8 cellular contexts compared by ENCODE assay signal in genomic region chr20:45909817-45910669, GRCh38. TPM values are rescaled to one million over a fixed set of nuclear protein-coding genes. Genes with fewer than 3 reads are reported as not detected.
DNase-seq lines count a peak whose midpoint lies in the region; ATAC-seq and TF ChIP-seq lines count a peak whose summit lies in the region.

No MANE protein-coding gene starts in this region.

- H3K4me1 ChIP-seq in breast epithelium (no peaks in the 10 kb centered on the region), tibial artery (peaks cover 0 to 20% (median 20%) of the 10 kb centered on the region in 4 donors), colonic mucosa (peaks cover 7% of the 10 kb centered on the region), PC-3 (ENCODE audit: insufficient read depth, low read length) (peaks cover 23% of the 10 kb centered on the region)

- H3K4me3 Mint-ChIP-seq in MCF 10A (ENCODE audit: unreplicated experiment) (no peak overlapping the region), immature natural killer cell (peak overlapping the region; percentile 73 to 91 (median 78))
- peak overlapping the region; percentile 66 for H3K4me3 Mint-ChIP-seq in activated T-helper 17 cell treated with anti-CD3 and anti-CD28 coated beads, Interleukin-2, amount 50 U/mL, for 72 hours

- H3K27ac Mint-ChIP-seq in MCF 10A (ENCODE audit: low read depth, unreplicated experiment): no peak overlapping the region
- H3K27ac Mint-ChIP-seq in activated T-helper 17 cell treated with anti-CD3 and anti-CD28 coated beads, Interleukin-2, amount 50 U/mL, for 72 hours: peak overlapping the region; percentile 55
- H3K27ac Mint-ChIP-seq in immature natural killer cell: peak overlapping the region; percentile 58 to 91 (median 78)

- peaks cover 4% of the 10 kb centered on the region for H3F3A ChIP-seq in PC-3 (ENCODE audit: low read length, unreplicated experiment)

- no peaks in the 10 kb centered on the region for H3K9me3 ChIP-seq in breast epithelium
- no peaks in the 10 kb centered on the region for H3K9me3 ChIP-seq in tibial artery
- H3K9me3 ChIP-seq in colonic mucosa: no peaks in the 10 kb centered on the region
- H3K9me3 ChIP-seq in PC-3 (ENCODE audit: low read length): no peaks in the 10 kb centered on the region

- peak overlapping the region; percentile 48 to 50 for H3K27ac ChIP-seq in breast epithelium
- peak overlapping the region in 1 of 2 donors; percentile 38 for H3K27ac ChIP-seq in tibial artery
- no peak overlapping the region for H3K27ac ChIP-seq in colonic mucosa
- H3K27ac ChIP-seq in PC-3 (ENCODE audit: low read length): no peak overlapping the region

- H3K4me1 Mint-ChIP-seq in MCF 10A (ENCODE audit: insufficient read depth, unreplicated experiment) (peaks cover 14% of the 10 kb centered on the region), immature natural killer cell (peaks cover 13 to 16% of the 10 kb centered on the region in 2 donors)
- peaks cover 7% of the 10 kb centered on the region for H3K4me1 Mint-ChIP-seq in activated T-helper 17 cell treated with anti-CD3 and anti-CD28 coated beads, Interleukin-2, amount 50 U/mL, for 72 hours

- H3K9me2 ChIP-seq in PC-3 (replicated peaks; ENCODE audit: low read length): no peaks in the 10 kb centered on the region

- H3K36me3 Mint-ChIP-seq in MCF 10A (ENCODE audit: insufficient read depth, unreplicated experiment) (no peaks in the 10 kb centered on the region), immature natural killer cell (peaks cover 0 to 7% (median 0%) of the 10 kb centered on the region in 3 donors)
- H3K36me3 Mint-ChIP-seq in activated T-helper 17 cell treated with anti-CD3 and anti-CD28 coated beads, Interleukin-2, amount 50 U/mL, for 72 hours (ENCODE audit: low read depth): no peaks in the 10 kb centered on the region

- no peaks in the 10 kb centered on the region for H3K79me2 ChIP-seq in PC-3 (ENCODE audit: low read length)

- H3K4me3 ChIP-seq in breast epithelium: peak overlapping the region; percentile 58 to 77 (median 61)
- H3K4me3 ChIP-seq in tibial artery: peak overlapping the region; percentile 17 to 58
- no peak overlapping the region for H3K4me3 ChIP-seq in colonic mucosa
- no peak overlapping the region for H3K4me3 ChIP-seq in PC-3 (ENCODE audit: low read length)

- H3K36me3 ChIP-seq in breast epithelium: no peaks in the 10 kb centered on the region
- H3K36me3 ChIP-seq in tibial artery: peaks cover 0 to 2% (median 0%) of the 10 kb centered on the region in 3 donors
- no peaks in the 10 kb centered on the region for H3K36me3 ChIP-seq in colonic mucosa
- H3K36me3 ChIP-seq in PC-3 (ENCODE audit: low read depth, low read length): no peaks in the 10 kb centered on the region

- TF ChIP-seq POLR2A in breast epithelium (IDR thresholded peaks at IDR 0.05): no peak

- no peaks in the 10 kb centered on the region for H3K9me3 Mint-ChIP-seq in MCF 10A (ENCODE audit: unreplicated experiment)
- H3K9me3 Mint-ChIP-seq in activated T-helper 17 cell treated with anti-CD3 and anti-CD28 coated beads, Interleukin-2, amount 50 U/mL, for 72 hours: no peaks in the 10 kb centered on the region
- no peaks in the 10 kb centered on the region for H3K9me3 Mint-ChIP-seq in immature natural killer cell

- H3K27me3 ChIP-seq in breast epithelium (no peaks in the 10 kb centered on the region), tibial artery (peaks cover 0 to 13% of the 10 kb centered on the region in 2 donors), colonic mucosa (no peaks in the 10 kb centered on the region), PC-3 (ENCODE audit: low read length) (no peaks in the 10 kb centered on the region)

- H2AFZ ChIP-seq in PC-3 (ENCODE audit: low read length): no peak overlapping the region

- POLR2A ChIA-PET in MCF 10A (lab: Yijun Ruan, JAX) (interaction anchor here (0.7 to 2.1 kb wide), 7 partner anchors 10 to 34 kb away, joined by 3 to 7 read pairs (median 5); partner anchors contain the start of genes CTSA and NEURL2), PC-3 (lab: Charles Lee; ENCODE audit: unreplicated experiment) (interaction anchor here (0.5 to 1.1 kb wide), 3 partner anchors 25 to 39 kb away, joined by 3 to 20 read pairs (median 19); no protein-coding TSS in a partner anchor)

- H3K9ac ChIP-seq in colonic mucosa (ENCODE audit: low read depth in 2 of 2, low read length in 2 of 2) (no peak overlapping the region), PC-3 (ENCODE audit: low read length) (no peak overlapping the region)

- DNase-seq in breast epithelium (ENCODE audit: low spot score in 2 of 2) (no peak), MCF 10A (ENCODE audit: unreplicated experiment) (no peak), immature natural killer cell (no peak), tibial artery (no peak), colonic mucosa (no peak), PC-3 (no peak), GOT3 (lab: John Stamatoyannopoulos, UW) (no peak)

- no peaks in the 10 kb centered on the region for H4K20me1 ChIP-seq in PC-3 (ENCODE audit: low read length)

- H3K27me3 Mint-ChIP-seq in MCF 10A (ENCODE audit: insufficient read depth, unreplicated experiment): no peaks in the 10 kb centered on the region
- H3K27me3 Mint-ChIP-seq in activated T-helper 17 cell treated with anti-CD3 and anti-CD28 coated beads, Interleukin-2, amount 50 U/mL, for 72 hours: no peaks in the 10 kb centered on the region
- peaks cover 0 to 10% (median 6%) of the 10 kb centered on the region in 3 donors for H3K27me3 Mint-ChIP-seq in immature natural killer cell (ENCODE audit: low read depth in 3 of 3)

- CTCF ChIA-PET in MCF 10A (lab: Yijun Ruan, JAX): interaction anchor here (0.7 to 1.1 kb wide), 4 partner anchors 19 to 43 kb away, joined by 3 to 5 read pairs (median 4); partner anchors contain the start of gene ZSWIM1
- CTCF ChIA-PET in PC-3 (lab: Charles Lee): no interaction called here

- ATAC-seq in activated T-helper 17 cell treated with anti-CD3 and anti-CD28 coated beads, Interleukin-2, amount 50 U/mL, for 72 hours (replicated peaks): no peak
- ATAC-seq in PC-3: no peak

- no TSS peak for BruUV-seq in MCF 10A (replicated peaks; lab: Mats Ljungman, UMichigan)
- BruUV-seq in PC-3 (replicated peaks; lab: Mats Ljungman, UMichigan): no TSS peak

- intact Hi-C loops in breast epithelium (cut with DNase I; ENCODE audit: low total_unique reads) (loop anchor here (1.0 kb wide), 1 partner anchor 18 kb away; no protein-coding TSS in a partner anchor), MCF 10A (cut with micrococcal nuclease) (no loop called here), tibial artery (cut with DNase I; ENCODE audit: low total_unique reads) (no loop called here), colonic mucosa (cut with DNase I) (no loop called here), PC-3 (cut with micrococcal nuclease) (no loop called here)

- H3K4me2 ChIP-seq in PC-3 (ENCODE audit: low read length): no peak overlapping the region; the same call in 1 of the 2 replicates

- TF ChIP-seq CTCF in breast epithelium (IDR thresholded peaks at IDR 0.05): no peak
- TF ChIP-seq CTCF in MCF 10A (IDR thresholded peaks at IDR 0.05; ENCODE audit: unreplicated experiment): no peak
- no peak for TF ChIP-seq CTCF in tibial artery (IDR thresholded peaks at IDR 0.05)
- no peak for TF ChIP-seq CTCF in colonic mucosa (IDR thresholded peaks at IDR 0.05)
- no peak for TF ChIP-seq CTCF in PC-3 (conservative IDR thresholded peaks at IDR 0.05; ENCODE audit: low read depth, low read length)

RNA-seq across cellular contexts. Expression of gene PLTP, which starts 1.9 kb away (rescaled TPM):
- total RNA-seq in breast epithelium (100 to 1,000 TPM in 1 of 3 donors, 10 to 100 TPM in 2; 78.3 to 405 (median 100.0) TPM), MCF 10A (2022) (0.20 and 0.37 TPM in 2 replicates), colonic mucosa (10 to 100 TPM; 17.4 to 36.2 TPM), PC-3 (2014; rRNA removed) (56.6 and 61.5 TPM in 2 replicates)
- total RNA-seq in activated T-helper 17 cell treated with anti-CD3 and anti-CD28 coated beads, Interleukin-2, amount 50 U/mL, for 72 hours: 10 to 100 TPM in 1 of 2 donors, 1 to 10 TPM in 1; 6.6 to 12.1 TPM
- polyA plus RNA-seq in immature natural killer cell: 10 to 100 TPM in 1 of 3 donors, 1 to 10 TPM in 1, under 1 TPM in 1; 0.77 to 17.5 (median 7.3) TPM

RNA-seq across cellular contexts. Expression of gene CTSA, which starts 18.9 kb away (rescaled TPM):
- 100 to 1,000 TPM in 1 of 3 donors, 10 to 100 TPM in 2; 42.0 to 136 (median 55.6) TPM for total RNA-seq in breast epithelium
- 25.3 and 39.1 TPM in 2 replicates for total RNA-seq in MCF 10A (2022)
- 100 to 1,000 TPM; 117 to 152 TPM for total RNA-seq in activated T-helper 17 cell treated with anti-CD3 and anti-CD28 coated beads, Interleukin-2, amount 50 U/mL, for 72 hours
- polyA plus RNA-seq in immature natural killer cell: 100 to 1,000 TPM in 1 of 3 donors, 10 to 100 TPM in 2; 76.8 to 119 (median 97.6) TPM
- total RNA-seq in colonic mucosa: 100 to 1,000 TPM; 273 to 366 TPM
- 98.0 and 129 TPM in 2 replicates for total RNA-seq in PC-3 (2014; rRNA removed)

RNA-seq across cellular contexts. Expression of gene NEURL2, which starts 19.0 kb away (rescaled TPM):
- total RNA-seq in breast epithelium: 1 to 10 TPM; 7.5 to 9.7 (median 8.8) TPM
- total RNA-seq in MCF 10A (2022): 2.0 and 2.5 TPM in 2 replicates
- 1 to 10 TPM; 1.7 to 2.1 TPM for total RNA-seq in activated T-helper 17 cell treated with anti-CD3 and anti-CD28 coated beads, Interleukin-2, amount 50 U/mL, for 72 hours
- 1 to 10 TPM in 2 of 3 donors, not detected in 1; 1.0 to 1.1 TPM for polyA plus RNA-seq in immature natural killer cell
- 1 to 10 TPM; 3.5 to 4.0 TPM for total RNA-seq in colonic mucosa
- total RNA-seq in PC-3 (2014; rRNA removed): 2.3 and 3.7 TPM in 2 replicates

RNA-seq across cellular contexts. Expression of gene SPATA25, which starts 22.6 kb away (rescaled TPM):
- total RNA-seq in breast epithelium: 1 to 10 TPM; 3.4 to 3.9 (median 3.7) TPM
- total RNA-seq in MCF 10A (2022): 0.72 and 0.74 TPM in 2 replicates
- total RNA-seq in activated T-helper 17 cell treated with anti-CD3 and anti-CD28 coated beads, Interleukin-2, amount 50 U/mL, for 72 hours: under 1 TPM; 0.69 to 0.74 TPM
- not detected for polyA plus RNA-seq in immature natural killer cell
- 1 to 10 TPM; 1.5 TPM for total RNA-seq in colonic mucosa
- 0.40 and 0.46 TPM in 2 replicates for total RNA-seq in PC-3 (2014; rRNA removed)

RNA-seq across cellular contexts. Expression of gene PCIF1, which starts 24.4 kb away (rescaled TPM):
- total RNA-seq in breast epithelium: 10 to 100 TPM; 28.2 to 40.2 (median 30.8) TPM
- 14.3 and 20.5 TPM in 2 replicates for total RNA-seq in MCF 10A (2022)
- 10 to 100 TPM; 33.1 to 34.3 TPM for total RNA-seq in activated T-helper 17 cell treated with anti-CD3 and anti-CD28 coated beads, Interleukin-2, amount 50 U/mL, for 72 hours
- 10 to 100 TPM; 78.4 to 93.4 (median 83.0) TPM for polyA plus RNA-seq in immature natural killer cell
- 10 to 100 TPM; 28.9 to 33.6 TPM for total RNA-seq in colonic mucosa
- 18.4 and 20.2 TPM in 2 replicates for total RNA-seq in PC-3 (2014; rRNA removed)

Comparison
In these comparisons a context has a peak if more than half of its experiments do, and no peak if none do; other contexts are left out.
1. H3K27ac ChIP-seq: peak in breast epithelium (2 of 2); none in colonic mucosa (single experiment) and PC-3 (single experiment).
2. H3K4me3 ChIP-seq: peak in breast epithelium (3 of 3) and tibial artery (2 of 2); none in colonic mucosa (single experiment) and PC-3 (single experiment).